Comparison of ENCODE assay signal across 9 cellular contexts in the genomic region with DNA sequence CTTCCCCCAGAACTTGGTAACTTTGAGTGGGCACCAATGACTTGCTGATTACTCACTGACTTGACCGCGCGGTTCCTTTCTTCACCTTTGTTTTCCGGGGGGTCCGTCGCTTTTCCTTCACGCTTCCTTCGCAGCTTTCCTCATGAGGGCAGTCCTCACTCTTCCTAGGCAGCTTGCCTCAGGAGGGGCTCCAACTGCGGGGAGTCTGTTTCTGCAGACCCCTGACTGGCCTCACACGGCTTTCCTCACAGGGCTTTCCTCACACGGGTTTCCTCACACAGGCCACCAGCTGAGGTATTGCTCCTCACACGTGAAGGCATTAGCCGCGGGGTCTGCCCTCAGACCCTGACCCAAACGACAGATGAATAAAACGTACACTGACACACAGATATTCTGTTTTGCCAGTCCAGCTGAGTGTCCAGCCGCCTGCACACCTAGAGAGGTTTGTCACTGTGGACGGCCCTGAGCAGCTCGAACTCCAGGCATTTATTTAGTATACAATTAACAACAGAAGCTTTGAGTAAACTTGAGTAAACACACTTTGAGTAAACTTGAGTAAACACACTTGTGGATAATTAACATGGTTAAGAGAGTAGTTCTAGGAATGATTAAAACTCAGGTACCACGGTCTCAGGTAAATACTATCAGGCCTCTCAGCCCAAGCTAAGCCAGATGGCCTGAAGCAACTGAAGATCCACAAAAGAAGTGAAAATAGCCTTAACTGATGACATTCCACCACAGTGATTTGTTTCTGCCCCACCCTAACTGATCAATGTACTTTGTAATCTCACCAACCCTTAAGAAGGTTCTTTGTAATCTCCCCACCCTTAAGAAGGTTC. TPM values are rescaled to one million over a fixed set of nuclear protein-coding genes. Genes with fewer than 3 reads are reported as not detected.
A peak's percentile ranks its signal among the peaks of the same experiment; 100 is the strongest.
DNase-seq lines count a peak whose midpoint lies in the region; ATAC-seq and TF ChIP-seq lines count a peak whose summit lies in the region.
"Had no signal": no experiment of that assay in that cellular context is flagged by ENCODE, and none has a peak within 500 bp of the region (broad histone marks: within the 10 kb centered on the region; RNA-seq: fewer than 3 reads in every experiment).

No MANE protein-coding gene starts in this region.

- 49 to 61% methylated on average over 20 of the region's 20 CpGs for WGBS in heart right ventricle, 2 donors
- 66 to 75% methylated on average over 12 to 20 of the region's 20 CpGs for WGBS in transverse colon (ENCODE audit: low coverage in 1 of 2), 2 donors

- H3K36me3 Mint-ChIP-seq in activated naive CD8-positive, alpha-beta T cell treated with anti-CD3 and anti-CD28 coated beads for 36 hours: no peaks in the 10 kb centered on the region

- H3K27me3 ChIP-seq in heart right ventricle (peaks cover 0 to 44% (median 7%) of the 10 kb centered on the region in 7 donors), transverse colon (no peaks in the 10 kb centered on the region)

- H3K4me1 ChIP-seq in heart right ventricle: peaks cover 0 to 37% (median 7%) of the 10 kb centered on the region in 9 donors
- H3K4me1 ChIP-seq in mucosa of descending colon (ENCODE audit: low read depth): peaks cover 19% of the 10 kb centered on the region
- H3K4me1 ChIP-seq in transverse colon: peaks cover 8 to 41% (median 22%) of the 10 kb centered on the region in 4 donors

- intact Hi-C loops in heart right ventricle (cut with DNase I): no loop called here
- intact Hi-C loops in Right ventricle myocardium superior (cut with DNase I): no loop called here
- intact Hi-C loops in mucosa of descending colon (cut with DNase I, micrococcal nuclease): no loop called here
- intact Hi-C loops in transverse colon (cut with DNase I; ENCODE audit: low total_unique reads): no loop called here

- H3K27me3 Mint-ChIP-seq in activated naive CD8-positive, alpha-beta T cell treated with anti-CD3 and anti-CD28 coated beads for 36 hours: no peaks in the 10 kb centered on the region

- no peaks in the 10 kb centered on the region for H3K9me3 Mint-ChIP-seq in activated naive CD8-positive, alpha-beta T cell treated with anti-CD3 and anti-CD28 coated beads for 36 hours

- TF ChIP-seq EP300 in transverse colon (IDR thresholded peaks at IDR 0.05; ENCODE audit: low read depth): no peak

- TF ChIP-seq CTCF in heart right ventricle (IDR thresholded peaks at IDR 0.05): no peak
- no peak for TF ChIP-seq CTCF in mucosa of descending colon (IDR thresholded peaks at IDR 0.05)
- no peak for TF ChIP-seq CTCF in transverse colon (IDR thresholded peaks at IDR 0.05)

- H3K4me3 ChIP-seq in heart right ventricle (peak overlapping the region in 8 of 10 donors; percentile 38 to 61 (median 52)), mucosa of descending colon (peak overlapping the region; percentile 2), transverse colon (peak overlapping the region in 1 of 4 donors; percentile 59)

- H3K27ac ChIP-seq in heart right ventricle: peak overlapping the region in 1 of 10 donors; percentile 87
- peak overlapping the region; percentile 82 to 91 (median 86) for H3K27ac ChIP-seq in transverse colon

- no peak for TF ChIP-seq POLR2A in transverse colon (IDR thresholded peaks at IDR 0.05)

- in situ Hi-C loops in transverse colon (cut with MboI; ENCODE audit: low pct_ligation_motif_present in 1 of 4, low pct_unique_long_range_greater_than_20kb in 1 of 4, low sequenced_read_pairs in 3 of 4): no loop called here

- H3K4me1 Mint-ChIP-seq in activated naive CD8-positive, alpha-beta T cell treated with anti-CD3 and anti-CD28 coated beads for 36 hours: peaks cover 43% of the 10 kb centered on the region

- ATAC-seq in heart right ventricle (no peak), Right ventricle myocardium superior (ENCODE audit: poor library complexity) (no peak), mucosa of descending colon (peak; percentile 5)

- DNase-seq in heart right ventricle (no peak), Right ventricle myocardium superior (no peak), mucosa of descending colon (peak in 2 of 3 donors; percentile 24 to 42), transverse colon (no peak), NCI-H1092 treated with DMSO at 0.1 percent for 48 hours (lab: John Stamatoyannopoulos, UW) (no peak), T1000 (lab: John Stamatoyannopoulos, UW) (no peak), ecto neural progenitor cell (ENCODE audit: low spot score) (no peak)
- DNase-seq in activated naive CD8-positive, alpha-beta T cell treated with anti-CD3 and anti-CD28 coated beads for 36 hours: no peak

- H3K36me3 ChIP-seq in heart right ventricle (no peaks in the 10 kb centered on the region), mucosa of descending colon (ENCODE audit: low read depth) (no peaks in the 10 kb centered on the region), transverse colon (no peaks in the 10 kb centered on the region)

- peak overlapping the region; percentile 73 for H3K27ac Mint-ChIP-seq in activated naive CD8-positive, alpha-beta T cell treated with anti-CD3 and anti-CD28 coated beads for 36 hours

- H3K9me3 ChIP-seq in heart right ventricle (no peaks in the 10 kb centered on the region), mucosa of descending colon (no peaks in the 10 kb centered on the region), transverse colon (no peaks in the 10 kb centered on the region)

- peak overlapping the region; percentile 57 for H3K4me3 Mint-ChIP-seq in activated naive CD8-positive, alpha-beta T cell treated with anti-CD3 and anti-CD28 coated beads for 36 hours

RNA-seq across cellular contexts. Expression of gene LYZ, which starts 16.1 kb away (rescaled TPM):
- total RNA-seq in heart right ventricle (100 to 1,000 TPM in 1 of 10 donors, 10 to 100 TPM in 6, 1 to 10 TPM in 3; 5.6 to 295 (median 14.1) TPM), Right ventricle myocardium superior (39.9 TPM), mucosa of descending colon (100 to 1,000 TPM in 1 of 3 donors, 10 to 100 TPM in 2; 47.7 to 118 (median 55.2) TPM), transverse colon (10 to 100 TPM in 3 of 4 donors, 1 to 10 TPM in 1; 2.0 to 43.0 (median 25.3) TPM)
- 10 to 100 TPM in 1 of 2 donors, 1 to 10 TPM in 1; 6.3 to 11.7 TPM for polyA plus RNA-seq in heart right ventricle
- total RNA-seq in activated naive CD8-positive, alpha-beta T cell treated with anti-CD3 and anti-CD28 coated beads for 36 hours: not detected
- total RNA-seq: LHCN-M2 had no signal

RNA-seq across cellular contexts. Expression of gene YEATS4, which starts 27.5 kb away (rescaled TPM):
- total RNA-seq in heart right ventricle (10 to 100 TPM in 4 of 10 donors, 1 to 10 TPM in 6; 7.4 to 13.1 (median 9.5) TPM), Right ventricle myocardium superior (10.3 TPM), mucosa of descending colon (10 to 100 TPM in 2 of 3 donors, 1 to 10 TPM in 1; 8.8 to 12.8 (median 10.7) TPM), transverse colon (10 to 100 TPM in 2 of 4 donors, 1 to 10 TPM in 2; 4.4 to 32.2 (median 7.9) TPM)
- 1 to 10 TPM; 2.8 to 9.2 TPM for polyA plus RNA-seq in heart right ventricle
- total RNA-seq in activated naive CD8-positive, alpha-beta T cell treated with anti-CD3 and anti-CD28 coated beads for 36 hours: 10 to 100 TPM; 58.1 to 59.7 TPM

Comparison
In these comparisons a context has a peak if more than half of its experiments do, and no peak if none do; other contexts are left out.
1. DNase-seq: peak in mucosa of descending colon (2 of 3); none in heart right ventricle (0 of 2), Right ventricle myocardium superior (single experiment), activated naive CD8-positive, alpha-beta T cell treated with anti-CD3 and anti-CD28 coated beads for 36 hours (single experiment), transverse colon (single experiment), NCI-H1092 treated with DMSO at 0.1 percent for 48 hours (single experiment), T1000 (single experiment) and ecto neural progenitor cell (single experiment).